ENCODE assay signal across 20 cellular contexts in the genomic region with DNA sequence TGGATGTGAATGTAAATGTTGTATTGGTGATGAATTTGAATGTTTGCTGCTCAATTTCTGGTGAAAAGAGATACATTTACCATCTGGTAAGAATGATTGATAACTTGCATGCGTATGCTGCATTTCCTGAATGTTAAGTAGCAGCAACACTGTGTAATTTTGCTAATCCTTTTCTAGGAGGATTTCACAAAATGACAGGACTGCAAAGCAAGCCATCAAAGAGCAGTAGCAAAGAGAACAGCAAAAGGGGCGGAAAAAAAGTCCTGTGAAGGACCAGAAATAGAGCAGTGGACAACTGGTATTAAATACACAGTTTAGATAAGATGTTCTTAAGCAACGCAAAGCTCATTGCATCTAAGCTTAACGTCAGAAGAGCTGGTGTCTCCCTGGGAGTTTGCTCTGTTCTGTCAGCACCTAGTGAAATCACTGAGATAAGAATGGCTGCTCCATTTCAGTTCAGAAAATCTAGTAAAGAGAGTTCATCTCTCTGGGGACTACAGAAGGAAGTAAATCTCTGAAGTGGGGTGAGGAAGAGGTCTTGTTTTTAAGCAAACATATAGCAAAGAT. TPM values are rescaled to one million over a fixed set of nuclear protein-coding genes. Genes with fewer than 3 reads are reported as not detected.
DNase-seq lines count a peak whose midpoint lies in the region; ATAC-seq and TF ChIP-seq lines count a peak whose summit lies in the region.
"Had no signal": no experiment of that assay in that cellular context is flagged by ENCODE, and none has a peak within 500 bp of the region (broad histone marks: within the 10 kb centered on the region; RNA-seq: fewer than 3 reads in every experiment).

No MANE protein-coding gene starts in this region.

- WGBS in hepatocyte (ENCODE audit: low lambda C conversion rate, missing lambda C conversion rate) = 28% methylated on average over 4 of the region's 4 CpGs

- no peak overlapping the region for H2AFZ ChIP-seq in hepatocyte

- no peaks in the 10 kb centered on the region for H3K9me3 ChIP-seq in hepatocyte (ENCODE audit: low read depth)
- H3K9me3 ChIP-seq: BE2C, Caco-2 had no signal

- no peaks in the 10 kb centered on the region for H3K36me3 ChIP-seq in brain microvascular endothelial cell (replicated peaks)
- H3K36me3 ChIP-seq in hepatocyte (replicated peaks; ENCODE audit: insufficient read depth, low read depth) = no peaks in the 10 kb centered on the region

- intact Hi-C loops in Right ventricle myocardium inferior (cut with DNase I) (no loop called here), cardiac septum (cut with DNase I) (loop anchor here (10.0 kb wide), 1 partner anchor 120 kb away; no protein-coding TSS in a partner anchor)

- H3K4me3 ChIP-seq in brain microvascular endothelial cell (ENCODE audit: low read depth, low read length) = no peak overlapping the region
- no peak overlapping the region for H3K4me3 ChIP-seq in hepatocyte

- in situ Hi-C loops in brain microvascular endothelial cell (cut with HindIII; ENCODE audit: low pct_ligation_motif_present, low sequenced_read_pairs) = no loop called here

- DNase-seq in Right ventricle myocardium inferior (ENCODE audit: missing footprints) = no peak
- DNase-seq in cardiac septum (ENCODE audit: low spot score) = no peak
- peak; percentile 35 for DNase-seq in brain microvascular endothelial cell
- DNase-seq in hepatocyte (ENCODE audit: low spot score) = peak; percentile 52
- DNase-seq in NCI-H2171 treated with DMSO at 0.1 percent for 48 hours (lab: John Stamatoyannopoulos, UW) = no peak
- no peak for DNase-seq in NCI-H526 treated with DMSO at 0.1 percent for 48 hours (lab: John Stamatoyannopoulos, UW)
- DNase-seq in SW 1271 (lab: John Stamatoyannopoulos, UW) = no peak
- DNase-seq: 8988T; BE2C; Caco-2; CD4-positive, alpha-beta T cell; DMS153; GF-D8; HCEC 1CT; NCI-H1092 treated with DMSO at 0.1 percent for 48 hours; NCI-H2081; NCI-H510A; PC-3; RPMI8226 had no signal

- peaks cover 10% of the 10 kb centered on the region for H3K4me1 ChIP-seq in hepatocyte (ENCODE audit: insufficient read depth)
- H3K4me1 ChIP-seq: BE2C had no signal

- no peaks in the 10 kb centered on the region for H3K79me2 ChIP-seq in hepatocyte

- TF ChIP-seq CTCF in brain microvascular endothelial cell (IDR thresholded peaks at IDR 0.05; ENCODE audit: low read depth, low read length, missing control alignments) (no peak), hepatocyte (IDR thresholded peaks at IDR 0.05; ENCODE audit: poor library complexity) (no peak)

- peak; percentile 61 for ATAC-seq in Right ventricle myocardium inferior
- ATAC-seq in GM18868 (IDR thresholded peaks at IDR 0.05; ENCODE audit: unreplicated experiment) = no peak
- ATAC-seq: PC-3 had no signal

- no peak overlapping the region for H3K4me2 ChIP-seq in hepatocyte

- no peak overlapping the region for H3K27ac ChIP-seq in brain microvascular endothelial cell
- no peak overlapping the region for H3K27ac ChIP-seq in hepatocyte

- H3K27me3 ChIP-seq in brain microvascular endothelial cell (replicated peaks) = no peaks in the 10 kb centered on the region
- no peaks in the 10 kb centered on the region for H3K27me3 ChIP-seq in hepatocyte
- H3K27me3 ChIP-seq: BE2C had no signal

- no peaks in the 10 kb centered on the region for H4K20me1 ChIP-seq in hepatocyte (ENCODE audit: insufficient read depth, poor library complexity, severe bottlenecking)

- H3K9me2 ChIP-seq in hepatocyte (replicated peaks; ENCODE audit: insufficient read depth) = no peaks in the 10 kb centered on the region

RNA-seq across cellular contexts. Expression of gene PAQR5, which starts 23.5 kb away (rescaled TPM):
- 1.1 TPM for total RNA-seq in Right ventricle myocardium inferior
- total RNA-seq in cardiac septum = 0.16 TPM
- total RNA-seq in hepatocyte = 2.1 and 2.6 TPM in 2 replicates
- 2.8 and 4.7 TPM in 2 replicates for polyA plus RNA-seq in hepatocyte
- total RNA-seq: CD4-positive, alpha-beta T cell had no signal

Comparison
In these comparisons a context has a peak if more than half of its experiments do, and no peak if none do; other contexts are left out.
1. DNase-seq: peak in brain microvascular endothelial cell (single experiment) and hepatocyte (single experiment); none in Right ventricle myocardium inferior (single experiment), cardiac septum (single experiment), NCI-H2171 treated with DMSO at 0.1 percent for 48 hours (single experiment), NCI-H526 treated with DMSO at 0.1 percent for 48 hours (single experiment) and SW 1271 (0 of 2).